ENCODE assay signal across 7 cellular contexts in the genomic region with DNA sequence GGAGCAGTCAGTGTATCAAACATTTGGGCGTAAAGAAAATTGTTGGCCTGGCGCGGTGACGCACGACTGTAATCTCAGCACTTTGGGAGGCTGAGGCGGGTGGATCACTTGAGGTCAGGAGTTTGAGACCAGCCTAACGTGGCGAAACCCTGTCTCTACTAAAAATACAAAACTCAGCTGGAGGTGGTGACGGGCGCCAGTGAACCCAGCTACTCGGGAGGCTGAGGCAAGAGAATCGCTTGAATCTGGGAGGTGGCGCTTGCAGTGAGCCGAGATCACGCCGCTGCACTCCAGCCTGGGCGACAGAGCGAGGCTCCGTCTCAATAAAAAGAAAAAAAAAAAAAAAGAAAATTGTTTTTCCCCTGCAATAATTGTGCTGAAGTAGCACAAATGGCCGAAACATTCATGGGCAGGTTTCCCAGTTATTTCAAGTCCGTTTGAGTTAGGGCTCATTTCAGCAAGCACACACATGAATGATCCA. TPM values are rescaled to one million over a fixed set of nuclear protein-coding genes. Genes with fewer than 3 reads are reported as not detected.
DNase-seq lines count a peak whose midpoint lies in the region; ATAC-seq and TF ChIP-seq lines count a peak whose summit lies in the region.

No MANE protein-coding gene starts in this region.

- H3K27ac ChIP-seq in GM23248 (no peak overlapping the region), RWPE2 (ENCODE audit: poor library complexity, severe bottlenecking) (no peak overlapping the region)

- no peaks in the 10 kb centered on the region for H3K36me3 ChIP-seq in GM23248 (ENCODE audit: low read depth)
- peaks cover 41% of the 10 kb centered on the region for H3K36me3 ChIP-seq in RWPE2 (ENCODE audit: low read depth)

- peaks cover 3% of the 10 kb centered on the region; the same call in 1 of the 2 replicates for H3K4me1 ChIP-seq in GM23248 (ENCODE audit: insufficient read depth)
- peaks cover 18% of the 10 kb centered on the region for H3K4me1 ChIP-seq in RWPE2 (ENCODE audit: insufficient read depth, poor library complexity, severe bottlenecking)

- TF ChIP-seq CTCF in RWPE2 (IDR thresholded peaks at IDR 0.05; ENCODE audit: poor library complexity, severe bottlenecking) (no peak), fibroblast of mammary gland (conservative IDR thresholded peaks at IDR 0.05; ENCODE audit: control insufficient read depth, insufficient read depth, low read depth, low read length) (no peak)

- peak; percentile 52 for DNase-seq in GM23248
- no peak for DNase-seq in RWPE2 (ENCODE audit: low spot score)
- DNase-seq in fibroblast of mammary gland (ENCODE audit: low read depth), result peak; percentile 66
- peak; percentile 9 for DNase-seq in retina
- no peak for DNase-seq in MV-4-11 (lab: John Stamatoyannopoulos, UW)
- no peak for DNase-seq in erythroblast (lab: John Stamatoyannopoulos, UW)

- ATAC-seq in RWPE2 (ENCODE audit: low read depth), result no peak
- no peak for ATAC-seq in HG02981 (IDR thresholded peaks at IDR 0.05; ENCODE audit: unreplicated experiment)

- H4K20me1 ChIP-seq in GM23248 (ENCODE audit: insufficient read depth), result no peaks in the 10 kb centered on the region

- H3K9me3 ChIP-seq in GM23248 (ENCODE audit: low read depth) (no peaks in the 10 kb centered on the region), RWPE2 (ENCODE audit: severe bottlenecking) (no peaks in the 10 kb centered on the region)

- H3K27me3 ChIP-seq in GM23248 (replicated peaks; ENCODE audit: insufficient read depth), result no peaks in the 10 kb centered on the region
- H3K27me3 ChIP-seq in RWPE2 (ENCODE audit: insufficient read depth, poor library complexity, severe bottlenecking), result no peaks in the 10 kb centered on the region

- no peaks in the 10 kb centered on the region for H3K9me2 ChIP-seq in GM23248 (ENCODE audit: insufficient read depth)

- peak overlapping the region; percentile 91 for H2AFZ ChIP-seq in GM23248

- peak overlapping the region; percentile 88 for H3K4me3 ChIP-seq in GM23248
- peak overlapping the region; percentile 94 for H3K4me3 ChIP-seq in RWPE2 (ENCODE audit: severe bottlenecking)
- peak overlapping the region; percentile 63 for H3K4me3 ChIP-seq in fibroblast of mammary gland (ENCODE audit: control insufficient read depth, low read depth, low read length)

- in situ Hi-C loops in GM23248 (cut with MboI), result no loop called here

- no peak for TF ChIP-seq POLR2A in erythroblast (IDR thresholded peaks at IDR 0.05; ENCODE audit: low read length)

- H3K79me2 ChIP-seq in GM23248 (ENCODE audit: insufficient read depth), result peaks cover 44% of the 10 kb centered on the region

- H3K9ac ChIP-seq in GM23248, result peak overlapping the region; percentile 85

- 71 to 72% methylated on average over 21 of the region's 21 CpGs for WGBS in GM23248 (ENCODE audit: low coverage in 1 of 2, low lambda C conversion rate in 2 of 2, missing lambda C conversion rate in 2 of 2), 2 experiments

- H3K4me2 ChIP-seq in GM23248 (ENCODE audit: unreplicated experiment), result peak overlapping the region; percentile 75

- H3F3A ChIP-seq in GM23248 (ENCODE audit: insufficient read depth), result no peaks in the 10 kb centered on the region

RNA-seq across cellular contexts. Expression of gene GCSH, which starts 1.4 kb away (rescaled TPM):
- 16.4 and 26.3 TPM in 2 replicates for total RNA-seq in GM23248 (2014; rRNA removed; shearing (Covaris generic))
- polyA plus RNA-seq in GM23248 (2016; fragmentation: Nextera tagmentation; extraction: Ambion mirVana), result 55.1 and 57.0 TPM in 2 replicates

RNA-seq across cellular contexts. Expression of gene C16orf46, which starts 17.8 kb away (rescaled TPM):
- total RNA-seq in GM23248 (2014; rRNA removed; shearing (Covaris generic)), result 1.3 TPM in 1 of 2 replicates, not detected in the other
- polyA plus RNA-seq in GM23248 (2016; fragmentation: Nextera tagmentation; extraction: Ambion mirVana), result 0.16 and 0.79 TPM in 2 replicates

RNA-seq across cellular contexts. Expression of gene ATMIN, which starts 59.2 kb away (rescaled TPM):
- 41.7 and 44.4 TPM in 2 replicates for total RNA-seq in GM23248 (2014; rRNA removed; shearing (Covaris generic))
- polyA plus RNA-seq in GM23248 (2016; fragmentation: Nextera tagmentation; extraction: Ambion mirVana), result 9.8 and 13.2 TPM in 2 replicates

Comparison
In these comparisons a context has a peak if more than half of its experiments do, and no peak if none do; other contexts are left out.
1. DNase-seq: peak in GM23248 (single experiment), fibroblast of mammary gland (single experiment) and retina (single experiment); none in RWPE2 (single experiment), MV-4-11 (single experiment) and erythroblast (0 of 2).
2. Peak in every context shown above with its lines, with median percentiles within 50 percentile points of each other: H3K4me3 ChIP-seq.